8 cellular contexts compared by ENCODE assay signal in the genomic region with DNA sequence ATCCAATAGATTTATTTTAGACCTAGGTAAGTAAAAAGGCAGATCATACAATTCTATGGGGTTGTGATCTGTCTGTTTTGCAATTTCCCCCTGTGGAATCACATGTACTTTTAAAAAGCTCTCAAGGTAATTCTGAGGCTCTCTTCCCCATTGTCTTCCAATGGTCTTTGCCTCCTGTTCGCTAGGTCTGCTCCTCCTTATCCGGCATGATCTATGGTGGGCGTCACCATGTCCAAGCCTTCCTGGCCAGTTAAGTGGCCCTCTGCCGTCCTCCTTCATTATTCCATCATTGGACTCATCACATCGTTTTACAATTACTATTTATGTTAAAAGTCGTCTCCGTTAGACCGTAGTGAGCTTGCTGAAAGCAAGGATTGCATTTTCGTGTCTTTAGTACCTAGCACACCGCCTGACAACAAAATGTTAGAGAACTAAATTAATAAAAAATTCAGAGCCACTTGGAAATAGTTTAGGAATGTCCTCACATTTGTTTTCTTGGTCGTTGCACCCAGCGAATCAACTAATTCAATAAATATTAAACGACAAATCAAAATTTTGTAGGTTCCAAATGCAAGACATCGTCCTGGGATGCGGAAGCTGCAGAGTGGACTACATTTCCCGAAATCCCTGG. TPM values are rescaled to one million over a fixed set of nuclear protein-coding genes. Genes with fewer than 3 reads are reported as not detected.
A peak's percentile ranks its signal among the peaks of the same experiment; 100 is the strongest.
DNase-seq lines count a peak whose midpoint lies in the region; ATAC-seq and TF ChIP-seq lines count a peak whose summit lies in the region.

No MANE protein-coding gene starts in this region.

- H3K9ac ChIP-seq in OCI-LY1 (ENCODE audit: low read length) = peak overlapping the region; percentile 59

- H3K9me3 ChIP-seq in OCI-LY1 (ENCODE audit: low read length) (no peaks in the 10 kb centered on the region), suprapubic skin (no peaks in the 10 kb centered on the region)

- no peaks in the 10 kb centered on the region for H3K9me2 ChIP-seq in OCI-LY1 (ENCODE audit: low read depth, low read length)

- H3K4me2 ChIP-seq in OCI-LY1 (ENCODE audit: low read length) = peak overlapping the region; percentile 94

- TF ChIP-seq EP300 in suprapubic skin (IDR thresholded peaks at IDR 0.05) = no peak

- H3K27me3 ChIP-seq in OCI-LY1 (ENCODE audit: insufficient read depth, low read length) (no peaks in the 10 kb centered on the region), brain microvascular endothelial cell (replicated peaks) (no peaks in the 10 kb centered on the region), suprapubic skin (no peaks in the 10 kb centered on the region)

- no peaks in the 10 kb centered on the region for H4K20me1 ChIP-seq in OCI-LY1 (ENCODE audit: insufficient read depth, low read length)

- no peaks in the 10 kb centered on the region for H3F3A ChIP-seq in OCI-LY1 (ENCODE audit: insufficient read depth, low read length)

- TF ChIP-seq CTCF in OCI-LY1 (IDR thresholded peaks at IDR 0.05; ENCODE audit: low read length) = no peak
- no peak for TF ChIP-seq CTCF in brain microvascular endothelial cell (IDR thresholded peaks at IDR 0.05; ENCODE audit: low read depth, low read length, missing control alignments)
- no peak for TF ChIP-seq CTCF in suprapubic skin (IDR thresholded peaks at IDR 0.05)

- H2AFZ ChIP-seq in OCI-LY1 (ENCODE audit: low read length) = peak overlapping the region; percentile 95

- H3K4me3 ChIP-seq in OCI-LY1 (ENCODE audit: low read depth, low read length, poor library complexity, severe bottlenecking) = peak overlapping the region; percentile 99
- peak overlapping the region; percentile 75 for H3K4me3 ChIP-seq in brain microvascular endothelial cell (ENCODE audit: low read depth, low read length)
- H3K4me3 ChIP-seq in suprapubic skin = peak overlapping the region; percentile 92

- DNase-seq in GDM1 (lab: John Stamatoyannopoulos, UW) = peak; percentile 57
- DNase-seq in brain microvascular endothelial cell = peak; percentile 22
- DNase-seq in kidney tubule cell (ENCODE audit: low spot score) = peak; percentile 69
- DNase-seq in suprapubic skin (ENCODE audit: low spot score in 2 of 2) = no peak

- H3K27ac ChIP-seq in OCI-LY1 (ENCODE audit: low read depth, low read length, poor library complexity, severe bottlenecking) (no peak overlapping the region), brain microvascular endothelial cell (peak overlapping the region; percentile 17), suprapubic skin (peak overlapping the region; percentile 5)

- H3K4me1 ChIP-seq in OCI-LY1 (ENCODE audit: insufficient read depth, low read length, severe bottlenecking) (peaks cover 34% of the 10 kb centered on the region), suprapubic skin (peaks cover 24% of the 10 kb centered on the region)

- peaks cover 25% of the 10 kb centered on the region for H3K79me2 ChIP-seq in OCI-LY1 (ENCODE audit: insufficient read depth, low read length)

- no peaks in the 10 kb centered on the region for H3K36me3 ChIP-seq in OCI-LY1 (ENCODE audit: insufficient read depth, low read length)
- no peaks in the 10 kb centered on the region for H3K36me3 ChIP-seq in brain microvascular endothelial cell (replicated peaks)
- H3K36me3 ChIP-seq in suprapubic skin = no peaks in the 10 kb centered on the region

- peak; percentile 35 for ATAC-seq in HG02870 (IDR thresholded peaks at IDR 0.05; ENCODE audit: unreplicated experiment)
- no peak for ATAC-seq in GM21576 (IDR thresholded peaks at IDR 0.05; ENCODE audit: unreplicated experiment)
- no peak for ATAC-seq in GM21360 (IDR thresholded peaks at IDR 0.05; ENCODE audit: unreplicated experiment)

- in situ Hi-C loops in brain microvascular endothelial cell (cut with HindIII; ENCODE audit: low pct_ligation_motif_present, low sequenced_read_pairs) = no loop called here

- no peak for TF ChIP-seq POLR2A in suprapubic skin (IDR thresholded peaks at IDR 0.05)

- whole genome bisulfite sequencing in suprapubic skin = 8% methylated on average over 16 of the region's 16 CpGs

RNA-seq across cellular contexts. Expression of gene STXBP5, which starts 2.2 kb away (rescaled TPM):
- 10 to 100 TPM; 55.0 to 65.5 (median 60.3) TPM for total RNA-seq in suprapubic skin

Comparison
In these comparisons a context has a peak if more than half of its experiments do, and no peak if none do; other contexts are left out.
1. DNase-seq: peak in GDM1 (single experiment), brain microvascular endothelial cell (single experiment) and kidney tubule cell (single experiment); none in suprapubic skin (0 of 2).
2. Peak in every context shown above with its lines, with median percentiles within 50 percentile points of each other: H3K4me3 ChIP-seq.